1 cellular context compared by ENCODE assay signal in genomic region chr3:170745211-170745718, GRCh38.
TF ChIP-seq lines count a peak whose summit lies in the region.

No MANE protein-coding gene starts in this region.

TF ChIP-seq in SK-N-SH, 30 proteins besides CTCF, POLR2A, EP300 and RAD21 (continued from another document):
- TF ChIP-seq, protein P1, sequence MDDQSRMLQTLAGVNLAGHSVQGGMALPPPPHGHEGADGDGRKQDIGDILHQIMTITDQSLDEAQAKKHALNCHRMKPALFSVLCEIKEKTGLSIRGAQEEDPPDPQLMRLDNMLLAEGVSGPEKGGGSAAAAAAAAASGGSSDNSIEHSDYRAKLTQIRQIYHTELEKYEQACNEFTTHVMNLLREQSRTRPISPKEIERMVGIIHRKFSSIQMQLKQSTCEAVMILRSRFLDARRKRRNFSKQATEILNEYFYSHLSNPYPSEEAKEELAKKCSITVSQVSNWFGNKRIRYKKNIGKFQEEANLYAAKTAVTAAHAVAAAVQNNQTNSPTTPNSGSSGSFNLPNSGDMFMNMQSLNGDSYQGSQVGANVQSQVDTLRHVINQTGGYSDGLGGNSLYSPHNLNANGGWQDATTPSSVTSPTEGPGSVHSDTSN (IDR thresholded peaks at IDR 0.05) = peak; percentile 65
- TF ChIP-seq TCF12 (IDR thresholded peaks at IDR 0.05) (peak; percentile 80), NFIC (IDR thresholded peaks at IDR 0.05; ENCODE audit: borderline replicate concordance) (peak; percentile 75), TEAD4 (IDR thresholded peaks at IDR 0.05; ENCODE audit: borderline replicate concordance, insufficient read depth) (peak; percentile 99), ELF1 (IDR thresholded peaks at IDR 0.05) (no peak), FOSL2 (IDR thresholded peaks at IDR 0.05; ENCODE audit: borderline replicate concordance, low read depth) (peak; percentile 91), JUND (IDR thresholded peaks at IDR 0.05) (peak; percentile 87), GABPA (IDR thresholded peaks at IDR 0.05; ENCODE audit: low read depth) (no peak), YY1 (IDR thresholded peaks at IDR 0.05; ENCODE audit: low read depth) (peak; percentile 63), NRF1 (IDR thresholded peaks at IDR 0.05; ENCODE audit: low read depth, low read length) (no peak), RXRA (IDR thresholded peaks at IDR 0.05; ENCODE audit: borderline replicate concordance, low read depth) (peak; percentile 66; the same call in 1 of the 2 replicates), SMC3 (IDR thresholded peaks at IDR 0.05; ENCODE audit: low read depth, low read length) (no peak), MXI1 (IDR thresholded peaks at IDR 0.05; ENCODE audit: low read depth, low read length) (no peak), TAF1 (IDR thresholded peaks at IDR 0.05; ENCODE audit: borderline replicate concordance, low read depth, low read length) (no peak), FOXM1 (IDR thresholded peaks at IDR 0.05; ENCODE audit: low read depth) (peak; percentile 84)
- TF ChIP-seq, protein P2, sequence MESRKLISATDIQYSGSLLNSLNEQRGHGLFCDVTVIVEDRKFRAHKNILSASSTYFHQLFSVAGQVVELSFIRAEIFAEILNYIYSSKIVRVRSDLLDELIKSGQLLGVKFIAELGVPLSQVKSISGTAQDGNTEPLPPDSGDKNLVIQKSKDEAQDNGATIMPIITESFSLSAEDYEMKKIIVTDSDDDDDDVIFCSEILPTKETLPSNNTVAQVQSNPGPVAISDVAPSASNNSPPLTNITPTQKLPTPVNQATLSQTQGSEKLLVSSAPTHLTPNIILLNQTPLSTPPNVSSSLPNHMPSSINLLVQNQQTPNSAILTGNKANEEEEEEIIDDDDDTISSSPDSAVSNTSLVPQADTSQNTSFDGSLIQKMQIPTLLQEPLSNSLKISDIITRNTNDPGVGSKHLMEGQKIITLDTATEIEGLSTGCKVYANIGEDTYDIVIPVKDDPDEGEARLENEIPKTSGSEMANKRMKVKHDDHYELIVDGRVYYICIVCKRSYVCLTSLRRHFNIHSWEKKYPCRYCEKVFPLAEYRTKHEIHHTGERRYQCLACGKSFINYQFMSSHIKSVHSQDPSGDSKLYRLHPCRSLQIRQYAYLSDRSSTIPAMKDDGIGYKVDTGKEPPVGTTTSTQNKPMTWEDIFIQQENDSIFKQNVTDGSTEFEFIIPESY (IDR thresholded peaks at IDR 0.05; ENCODE audit: borderline replicate concordance, low read depth) = peak; percentile 49; the same call in 1 of the 2 replicates
- TF ChIP-seq, protein P3, sequence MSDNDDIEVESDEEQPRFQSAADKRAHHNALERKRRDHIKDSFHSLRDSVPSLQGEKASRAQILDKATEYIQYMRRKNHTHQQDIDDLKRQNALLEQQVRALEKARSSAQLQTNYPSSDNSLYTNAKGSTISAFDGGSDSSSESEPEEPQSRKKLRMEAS (IDR thresholded peaks at IDR 0.05; ENCODE audit: low read depth) = no peak; the same call in 1 of the 2 replicates
